In the genomic region with DNA sequence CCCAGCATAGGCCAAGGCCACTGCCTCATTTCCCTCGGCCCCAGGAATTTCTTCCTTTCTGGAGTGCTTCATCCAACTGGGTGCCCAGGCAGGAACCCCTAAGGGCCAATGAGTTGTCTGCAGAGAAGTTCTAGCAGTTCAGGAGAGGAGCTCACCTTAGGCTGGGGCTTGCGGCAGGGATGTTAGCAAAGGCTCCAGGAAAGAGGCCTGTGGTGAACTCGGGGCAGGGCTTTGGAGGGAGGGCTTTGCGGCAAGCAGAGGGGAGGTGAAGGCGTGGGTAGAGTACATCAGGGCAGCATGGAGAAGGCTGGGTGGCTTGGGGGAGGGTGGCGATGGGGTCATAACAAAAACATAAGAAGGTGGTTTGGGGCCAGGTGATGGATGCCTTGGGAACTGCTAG, we compare ENCODE assay signal across 22 cellular contexts. TPM values are rescaled to one million over a fixed set of nuclear protein-coding genes. Genes with fewer than 3 reads are reported as not detected.
DNase-seq lines count a peak whose midpoint lies in the region; ATAC-seq and TF ChIP-seq lines count a peak whose summit lies in the region.
"Had no signal": no experiment of that assay in that cellular context is flagged by ENCODE, and none has a peak within 500 bp of the region (broad histone marks: within the 10 kb centered on the region; RNA-seq: fewer than 3 reads in every experiment).

No MANE protein-coding gene starts in this region.

- peaks cover 41% of the 10 kb centered on the region for H3K36me3 Mint-ChIP-seq in activated CD8-positive, alpha-beta T cell treated with anti-CD3 and anti-CD28 coated beads, Interleukin-2, amount 10 ng/mL, durations not matched to agents 7 days and 5 days (ENCODE audit: low read depth)
- H3K36me3 Mint-ChIP-seq in activated CD8-positive, alpha-beta T cell treated with anti-CD3 and anti-CD28 coated beads for 36 hours (ENCODE audit: low read depth): peaks cover 24% of the 10 kb centered on the region
- peaks cover 5% of the 10 kb centered on the region for H3K36me3 Mint-ChIP-seq in CD4-positive, CD25-positive, alpha-beta regulatory T cell
- H3K36me3 Mint-ChIP-seq in activated B cell treated with CpG ODN at 0.5 μM for 24 hours (ENCODE audit: low read depth): peaks cover 31% of the 10 kb centered on the region

- H3K27me3 Mint-ChIP-seq in activated CD8-positive, alpha-beta T cell treated with anti-CD3 and anti-CD28 coated beads, Interleukin-2, amount 10 ng/mL, durations not matched to agents 7 days and 5 days (ENCODE audit: low read depth): no peaks in the 10 kb centered on the region
- no peaks in the 10 kb centered on the region for H3K27me3 Mint-ChIP-seq in activated CD8-positive, alpha-beta T cell treated with anti-CD3 and anti-CD28 coated beads for 36 hours
- H3K27me3 Mint-ChIP-seq in CD4-positive, CD25-positive, alpha-beta regulatory T cell: no peaks in the 10 kb centered on the region
- H3K27me3 Mint-ChIP-seq in activated B cell treated with CpG ODN at 0.5 μM for 24 hours: no peaks in the 10 kb centered on the region
- H3K27me3 Mint-ChIP-seq: activated naive CD4-positive, alpha-beta T cell treated with anti-CD3 and anti-CD28 coated beads, Interleukin-2, amount 50 U/mL, for 24 hours had no signal

- H3K27me3 ChIP-seq in CD4-positive, CD25-positive, alpha-beta regulatory T cell (ENCODE audit: control insufficient read depth, insufficient read depth, low read length): no peaks in the 10 kb centered on the region
- no peaks in the 10 kb centered on the region for H3K27me3 ChIP-seq in transverse colon
- H3K27me3 ChIP-seq: heart left ventricle had no signal

- TF ChIP-seq EP300 in transverse colon (IDR thresholded peaks at IDR 0.05; ENCODE audit: low read depth): no peak

- no peak overlapping the region for H3K27ac ChIP-seq in CD4-positive, CD25-positive, alpha-beta regulatory T cell (ENCODE audit: insufficient read depth, low read length, poor library complexity, severe bottlenecking)
- no peak overlapping the region for H3K27ac ChIP-seq in transverse colon
- H3K27ac ChIP-seq: A549, epithelial cell of prostate had no signal

- 93 to 95% methylated on average over 2 to 6 of the region's 6 CpGs for WGBS in transverse colon (ENCODE audit: low coverage in 1 of 2), 2 donors

- no peaks in the 10 kb centered on the region for H3K9me3 ChIP-seq in CD4-positive, CD25-positive, alpha-beta regulatory T cell (ENCODE audit: control insufficient read depth in 2 of 2, low read length in 2 of 2)
- H3K9me3 ChIP-seq in transverse colon: no peaks in the 10 kb centered on the region
- H3K9me3 ChIP-seq: A549, heart left ventricle, SK-N-SH had no signal

- peak overlapping the region; percentile 50 for H3K27ac Mint-ChIP-seq in activated CD8-positive, alpha-beta T cell treated with anti-CD3 and anti-CD28 coated beads, Interleukin-2, amount 10 ng/mL, durations not matched to agents 7 days and 5 days
- H3K27ac Mint-ChIP-seq in activated CD8-positive, alpha-beta T cell treated with anti-CD3 and anti-CD28 coated beads for 36 hours: no peak overlapping the region
- H3K27ac Mint-ChIP-seq in CD4-positive, CD25-positive, alpha-beta regulatory T cell: peak overlapping the region in 2 of 3 donors; percentile 59 to 71
- H3K27ac Mint-ChIP-seq in activated B cell treated with CpG ODN at 0.5 μM for 24 hours: peak overlapping the region; percentile 61
- H3K27ac Mint-ChIP-seq: activated naive CD4-positive, alpha-beta T cell treated with anti-CD3 and anti-CD28 coated beads, Interleukin-2, amount 50 U/mL, for 24 hours had no signal

- in situ Hi-C loops in transverse colon (cut with MboI; ENCODE audit: low pct_ligation_motif_present in 1 of 4, low pct_unique_long_range_greater_than_20kb in 1 of 4, low sequenced_read_pairs in 3 of 4): no loop called here

- TF ChIP-seq POLR2A in transverse colon (IDR thresholded peaks at IDR 0.05): no peak

- DNase-seq in activated CD8-positive, alpha-beta T cell treated with anti-CD3 and anti-CD28 coated beads, Interleukin-2, amount 10 ng/mL, durations not matched to agents 7 days and 5 days: no peak
- no peak for DNase-seq in activated CD8-positive, alpha-beta T cell treated with anti-CD3 and anti-CD28 coated beads for 36 hours
- DNase-seq in CD4-positive, CD25-positive, alpha-beta regulatory T cell: no peak
- DNase-seq in activated B cell treated with CpG ODN at 0.5 μM for 24 hours (no peak), mesenteric fat pad (ENCODE audit: low spot score) (peak; percentile 43), transverse colon (no peak), NCI-H748 treated with DMSO at 0.1 percent for 48 hours (lab: John Stamatoyannopoulos, UW) (no peak), OCI-M2 (lab: John Stamatoyannopoulos, UW; ENCODE audit: unreplicated experiment) (no peak)
- DNase-seq: activated CD4-positive, alpha-beta T cell treated with anti-CD3 and anti-CD28 coated beads for 4 hours; H7; heart left ventricle; MM.1S; NCI-H146; NCI-H526; right cardiac atrium; SK-N-SH had no signal

- no peak overlapping the region for H3K4me3 ChIP-seq in CD4-positive, CD25-positive, alpha-beta regulatory T cell (ENCODE audit: low read depth, low read length)
- H3K4me3 ChIP-seq in transverse colon: no peak overlapping the region
- H3K4me3 ChIP-seq: A549 had no signal

- intact Hi-C loops in activated CD8-positive, alpha-beta T cell treated with anti-CD3 and anti-CD28 coated beads for 36 hours (cut with micrococcal nuclease): no loop called here
- intact Hi-C loops in activated B cell treated with CpG ODN at 0.5 μM for 24 hours (cut with micrococcal nuclease): loop anchor here (2.0 kb wide), 1 partner anchor 43 kb away; a partner anchor contains a TSS
- intact Hi-C loops in transverse colon (cut with DNase I; ENCODE audit: low total_unique reads): no loop called here

- H3K36me3 ChIP-seq in CD4-positive, CD25-positive, alpha-beta regulatory T cell (ENCODE audit: control insufficient read depth, insufficient read depth, low read length): peaks cover 25% of the 10 kb centered on the region
- peaks cover 0 to 4% (median 0%) of the 10 kb centered on the region in 4 donors for H3K36me3 ChIP-seq in transverse colon

- peaks cover 15% of the 10 kb centered on the region for H3K4me1 Mint-ChIP-seq in activated CD8-positive, alpha-beta T cell treated with anti-CD3 and anti-CD28 coated beads, Interleukin-2, amount 10 ng/mL, durations not matched to agents 7 days and 5 days (ENCODE audit: low read depth)
- peaks cover 10% of the 10 kb centered on the region for H3K4me1 Mint-ChIP-seq in activated CD8-positive, alpha-beta T cell treated with anti-CD3 and anti-CD28 coated beads for 36 hours (ENCODE audit: low read depth)
- H3K4me1 Mint-ChIP-seq in CD4-positive, CD25-positive, alpha-beta regulatory T cell: peaks cover 7 to 17% (median 13%) of the 10 kb centered on the region in 4 donors
- peaks cover 36% of the 10 kb centered on the region for H3K4me1 Mint-ChIP-seq in activated B cell treated with CpG ODN at 0.5 μM for 24 hours

- no peaks in the 10 kb centered on the region for H3K4me1 ChIP-seq in CD4-positive, CD25-positive, alpha-beta regulatory T cell (ENCODE audit: control insufficient read depth, insufficient read depth, low read length, poor library complexity, severe bottlenecking)
- peaks cover 0 to 3% (median 0%) of the 10 kb centered on the region in 4 donors for H3K4me1 ChIP-seq in transverse colon
- H3K4me1 ChIP-seq: A549 had no signal

- POLR2A ChIA-PET in activated CD8-positive, alpha-beta T cell treated with anti-CD3 and anti-CD28 coated beads, Interleukin-2, amount 10 ng/mL, durations not matched to agents 7 days and 5 days (lab: Charles Lee): interaction anchor here (0.9 kb wide), 1 partner anchor 12 kb away, joined by 3 read pairs; no protein-coding TSS in a partner anchor
- POLR2A ChIA-PET in activated CD8-positive, alpha-beta T cell treated with anti-CD3 and anti-CD28 coated beads for 36 hours (lab: Charles Lee): interaction anchor here (0.9 to 2.5 kb wide), 3 partner anchors 7 to 132 kb away, joined by 3 to 10 read pairs (median 8); a partner anchor contains a TSS
- POLR2A ChIA-PET in activated B cell treated with CpG ODN at 0.5 μM for 24 hours (lab: Charles Lee): no interaction called here

- no peak overlapping the region for H3K4me3 Mint-ChIP-seq in activated CD8-positive, alpha-beta T cell treated with anti-CD3 and anti-CD28 coated beads, Interleukin-2, amount 10 ng/mL, durations not matched to agents 7 days and 5 days
- H3K4me3 Mint-ChIP-seq in activated CD8-positive, alpha-beta T cell treated with anti-CD3 and anti-CD28 coated beads for 36 hours: no peak overlapping the region
- no peak overlapping the region for H3K4me3 Mint-ChIP-seq in CD4-positive, CD25-positive, alpha-beta regulatory T cell
- peak overlapping the region; percentile 11 for H3K4me3 Mint-ChIP-seq in activated B cell treated with CpG ODN at 0.5 μM for 24 hours
- H3K4me3 Mint-ChIP-seq: activated naive CD4-positive, alpha-beta T cell treated with anti-CD3 and anti-CD28 coated beads, Interleukin-2, amount 50 U/mL, for 24 hours had no signal

- no peak for TF ChIP-seq CTCF in activated CD8-positive, alpha-beta T cell treated with anti-CD3 and anti-CD28 coated beads for 36 hours (IDR thresholded peaks at IDR 0.05)
- no peak for TF ChIP-seq CTCF in activated B cell treated with CpG ODN at 0.5 μM for 24 hours (IDR thresholded peaks at IDR 0.05)
- TF ChIP-seq CTCF in transverse colon (IDR thresholded peaks at IDR 0.05): no peak

- CTCF ChIA-PET in activated CD8-positive, alpha-beta T cell treated with anti-CD3 and anti-CD28 coated beads, Interleukin-2, amount 10 ng/mL, durations not matched to agents 7 days and 5 days (lab: Charles Lee): no interaction called here
- CTCF ChIA-PET in activated CD8-positive, alpha-beta T cell treated with anti-CD3 and anti-CD28 coated beads for 36 hours (lab: Charles Lee): interaction anchor here (1.3 kb wide), 1 partner anchor 28 kb away, joined by 6 read pairs; no protein-coding TSS in a partner anchor
- CTCF ChIA-PET in activated B cell treated with CpG ODN at 0.5 μM for 24 hours (lab: Charles Lee): no interaction called here

- no peak for ATAC-seq in activated CD8-positive, alpha-beta T cell treated with anti-CD3 and anti-CD28 coated beads, Interleukin-2, amount 10 ng/mL, durations not matched to agents 7 days and 5 days
- no peak for ATAC-seq in activated CD8-positive, alpha-beta T cell treated with anti-CD3 and anti-CD28 coated beads for 36 hours
- no peak for ATAC-seq in CD4-positive, CD25-positive, alpha-beta regulatory T cell (ENCODE audit: low read depth in 2 of 2)
- no peak for ATAC-seq in activated B cell treated with CpG ODN at 0.5 μM for 24 hours (ENCODE audit: low read depth)
- ATAC-seq: A549, heart left ventricle had no signal

- H3K9me3 Mint-ChIP-seq in activated CD8-positive, alpha-beta T cell treated with anti-CD3 and anti-CD28 coated beads, Interleukin-2, amount 10 ng/mL, durations not matched to agents 7 days and 5 days (ENCODE audit: insufficient read depth): no peaks in the 10 kb centered on the region
- H3K9me3 Mint-ChIP-seq in activated CD8-positive, alpha-beta T cell treated with anti-CD3 and anti-CD28 coated beads for 36 hours: no peaks in the 10 kb centered on the region
- H3K9me3 Mint-ChIP-seq in CD4-positive, CD25-positive, alpha-beta regulatory T cell: no peaks in the 10 kb centered on the region
- H3K9me3 Mint-ChIP-seq in activated B cell treated with CpG ODN at 0.5 μM for 24 hours: no peaks in the 10 kb centered on the region
- H3K9me3 Mint-ChIP-seq: activated naive CD4-positive, alpha-beta T cell treated with anti-CD3 and anti-CD28 coated beads, Interleukin-2, amount 50 U/mL, for 24 hours had no signal

RNA-seq across cellular contexts. Expression of a gene that starts 1.1 kb away (rescaled TPM):
- under 1 TPM; 0.21 to 0.63 TPM for total RNA-seq in activated CD8-positive, alpha-beta T cell treated with anti-CD3 and anti-CD28 coated beads, Interleukin-2, amount 10 ng/mL, durations not matched to agents 7 days and 5 days
- total RNA-seq in activated CD8-positive, alpha-beta T cell treated with anti-CD3 and anti-CD28 coated beads for 36 hours: under 1 TPM in 1 of 2 experiments, not detected in 1; 0.22 TPM
- total RNA-seq in CD4-positive, CD25-positive, alpha-beta regulatory T cell: 1.1 TPM
- polyA plus RNA-seq in CD4-positive, CD25-positive, alpha-beta regulatory T cell: under 1 TPM in 3 of 4 donors, not detected in 1; 0.47 to 0.92 (median 0.78) TPM
- total RNA-seq in activated B cell treated with CpG ODN at 0.5 μM for 24 hours (1.4 and 2.8 TPM in 2 replicates), mesenteric fat pad (2.1 TPM), transverse colon (1 to 10 TPM in 1 of 4 donors, under 1 TPM in 1, not detected in 2; 0.55 to 8.2 TPM)
- total RNA-seq: H7, myocyte, right cardiac atrium, RPMI7951 had no signal
- polyA plus RNA-seq: A549, BJ, SK-N-SH had no signal

RNA-seq across cellular contexts. Expression of a gene that starts 29.3 kb away (rescaled TPM):
- total RNA-seq in activated CD8-positive, alpha-beta T cell treated with anti-CD3 and anti-CD28 coated beads, Interleukin-2, amount 10 ng/mL, durations not matched to agents 7 days and 5 days: 10 to 100 TPM; 93.2 to 95.0 TPM
- total RNA-seq in activated CD8-positive, alpha-beta T cell treated with anti-CD3 and anti-CD28 coated beads for 36 hours: 10 to 100 TPM; 89.7 to 89.8 TPM
- 72.2 TPM for total RNA-seq in CD4-positive, CD25-positive, alpha-beta regulatory T cell
- 100 to 1,000 TPM; 139 to 155 (median 151) TPM for polyA plus RNA-seq in CD4-positive, CD25-positive, alpha-beta regulatory T cell
- 86.1 and 86.9 TPM in 2 replicates for total RNA-seq in activated B cell treated with CpG ODN at 0.5 μM for 24 hours
- 98.5 TPM for total RNA-seq in mesenteric fat pad
- total RNA-seq in transverse colon: 100 to 1,000 TPM; 106 to 181 (median 164) TPM

RNA-seq across cellular contexts. Expression of a gene that starts 43.4 kb away (rescaled TPM):
- total RNA-seq in activated CD8-positive, alpha-beta T cell treated with anti-CD3 and anti-CD28 coated beads, Interleukin-2, amount 10 ng/mL, durations not matched to agents 7 days and 5 days: 10 to 100 TPM; 57.0 to 61.6 TPM
- total RNA-seq in activated CD8-positive, alpha-beta T cell treated with anti-CD3 and anti-CD28 coated beads for 36 hours: 10 to 100 TPM; 37.1 to 38.5 TPM
- 86.5 TPM for total RNA-seq in CD4-positive, CD25-positive, alpha-beta regulatory T cell
- 10 to 100 TPM; 10.2 to 17.4 (median 12.6) TPM for polyA plus RNA-seq in CD4-positive, CD25-positive, alpha-beta regulatory T cell
- total RNA-seq in activated B cell treated with CpG ODN at 0.5 μM for 24 hours: 55.6 and 56.2 TPM in 2 replicates
- total RNA-seq in mesenteric fat pad: 34.7 TPM
- 10 to 100 TPM; 22.7 to 59.7 (median 28.2) TPM for total RNA-seq in transverse colon
